7 cellular contexts compared by ENCODE assay signal in genomic region chr5:136667789-136668188, GRCh38.
"Had no signal": no experiment of that assay in that cellular context is flagged by ENCODE, and none has a peak within 500 bp of the region (broad histone marks: within the 10 kb centered on the region; RNA-seq: fewer than 3 reads in every experiment).

No MANE protein-coding gene starts in this region.

- DNase-seq: GM23248, GOT3, HCEC 1CT had no signal

- H2AFZ ChIP-seq: GM23248 had no signal

- H3K27ac Mint-ChIP-seq: H9, IgD-negative memory B cell had no signal

- H3K27ac ChIP-seq: GM23248 had no signal

- H3K4me1 Mint-ChIP-seq: IgD-negative memory B cell had no signal

- H3K4me3 ChIP-seq: GM23248 had no signal

- H3K4me3 Mint-ChIP-seq: H9, IgD-negative memory B cell had no signal

- FAIRE-seq: H54, HTR-8/SVneo had no signal

- H3K9ac ChIP-seq: GM23248 had no signal

- H3K27me3 Mint-ChIP-seq: IgD-negative memory B cell had no signal
